Comparison of ENCODE assay signal across 36 cellular contexts in genomic region chr20:34076952-34077351, GRCh38.
"Had no signal": no experiment of that assay in that cellular context is flagged by ENCODE, and none has a peak within 500 bp of the region (broad histone marks: within the 10 kb centered on the region; RNA-seq: fewer than 3 reads in every experiment).

No MANE protein-coding gene starts in this region.

- DNase-seq: activated B cell treated with CpG ODN at 0.5 μM for 24 hours; activated CD4-positive, alpha-beta memory T cell treated with anti-CD3 and anti-CD28 coated beads for 36 hours; activated CD4-positive, alpha-beta T cell treated with anti-CD3 and anti-CD28 coated beads for 4 hours; activated CD4-positive, alpha-beta T cell treated with anti-CD3 and anti-CD28 coated beads, Interleukin-2, amount 10 ng/mL, durations not matched to agents 24 days and 14 days; activated CD4-positive, alpha-beta T cell treated with anti-CD3 and anti-CD28 coated beads, Interleukin-2, amount 50 U/mL, for 1 hour; activated CD4-positive, alpha-beta T cell treated with anti-CD3 and anti-CD28 coated beads, Interleukin-2, amount 50 U/mL, for 4 hours; activated CD4-positive, CD25-positive, alpha-beta regulatory T cell treated with anti-CD3 and anti-CD28 coated beads, Interleukin-2, amount 50 U/mL, for 72 hours; activated CD8-positive, alpha-beta memory T cell treated with anti-CD3 and anti-CD28 coated beads, Interleukin-2, amount 50 U/mL, for 4 hours; activated CD8-positive, alpha-beta T cell treated with anti-CD3 and anti-CD28 coated beads for 36 hours; activated effector memory CD4-positive, alpha-beta T cell treated with anti-CD3 and anti-CD28 coated beads, Interleukin-2, amount 50 U/mL, for 16 hours; activated gamma-delta T cell treated with Interleukin-2 at 50 U/mL for 16 hours; activated naive CD4-positive, alpha-beta T cell treated with anti-CD3 and anti-CD28 coated beads, Interleukin-2, amount 10 ng/mL, durations not matched to agents 7 days and 5 days; activated naive CD4-positive, alpha-beta T cell treated with Interleukin-2 at 50 U/mL for 16 hours; activated naive CD8-positive, alpha-beta T cell treated with anti-CD3 and anti-CD28 coated beads for 36 hours; activated T-cell treated with anti-CD3 and anti-CD28 coated beads for 4 hours; activated T-cell treated with anti-CD3 and anti-CD28 coated beads, Interleukin-2, amount 50 U/mL, for 1 hour; activated T-cell treated with anti-CD3 and anti-CD28 coated beads, Interleukin-2, amount 50 U/mL, for 4 hours; activated T-cell treated with anti-CD3 and anti-CD28 coated beads, Interleukin-2, amount 50 U/mL, for 72 hours; adrenal gland; amniotic stem cell; aorta; body of pancreas; brain microvascular endothelial cell; central memory CD4-positive, alpha-beta T cell; T-helper 1 cell; T-helper 2 cell; T-helper 9 cell had no signal

- H3K9me3 Mint-ChIP-seq: activated B cell treated with CpG ODN at 0.5 μM for 24 hours; activated CD4-positive, alpha-beta memory T cell treated with anti-CD3 and anti-CD28 coated beads for 36 hours; activated CD4-positive, alpha-beta T cell treated with anti-CD3 and anti-CD28 coated beads, Interleukin-2, amount 10 ng/mL, durations not matched to agents 24 days and 14 days; activated CD8-positive, alpha-beta T cell treated with anti-CD3 and anti-CD28 coated beads for 36 hours; activated naive CD4-positive, alpha-beta T cell treated with anti-CD3 and anti-CD28 coated beads, Interleukin-2, amount 10 ng/mL, durations not matched to agents 7 days and 5 days; activated naive CD4-positive, alpha-beta T cell treated with anti-CD3 and anti-CD28 coated beads, Interleukin-2, amount 50 U/mL, for 24 hours; activated naive CD8-positive, alpha-beta T cell treated with anti-CD3 and anti-CD28 coated beads for 36 hours; activated T-cell treated with anti-CD3 and anti-CD28 coated beads, Interleukin-2, amount 50 U/mL, for 4 hours; activated T-cell treated with anti-CD3 and anti-CD28 coated beads, Interleukin-2, amount 50 U/mL, for 72 hours; activated T-helper 1 cell treated with anti-CD3 and anti-CD28 coated beads, Interleukin-12 subunit alpha, Interleukin-12 subunit beta, Interleukin-2, Interleukin-4 antibody, amounts not matched to agents 30 ng/mL and 10 ng/mL and 1 ng/mL, durations not matched to agents 14 hours and 24 hours and 36 hours; activated T-helper 17 cell treated with anti-CD3 and anti-CD28 coated beads, Interleukin-2, amount 50 U/mL, for 72 hours; T-helper 1 cell treated with Interleukin-12 subunit alpha and Interleukin-12 subunit beta and Interleukin-4 antibody, amounts not matched to agents 30 μg/mL and 1 μg/mL, for 36 hours; T-helper 2 cell treated with Interferon-gamma antibody and Interleukin-4, amounts not matched to agents 5 μg/mL and 100 μg/mL, for 36 hours had no signal

- H3K4me3 Mint-ChIP-seq: activated B cell treated with CpG ODN at 0.5 μM for 24 hours; activated CD4-positive, alpha-beta memory T cell treated with anti-CD3 and anti-CD28 coated beads for 36 hours; activated CD4-positive, alpha-beta T cell treated with anti-CD3 and anti-CD28 coated beads, Interleukin-2, amount 10 ng/mL, durations not matched to agents 24 days and 14 days; activated CD8-positive, alpha-beta T cell treated with anti-CD3 and anti-CD28 coated beads for 36 hours; activated naive CD4-positive, alpha-beta T cell treated with anti-CD3 and anti-CD28 coated beads, Interleukin-2, amount 10 ng/mL, durations not matched to agents 7 days and 5 days; activated naive CD4-positive, alpha-beta T cell treated with anti-CD3 and anti-CD28 coated beads, Interleukin-2, amount 50 U/mL, for 24 hours; activated naive CD8-positive, alpha-beta T cell treated with anti-CD3 and anti-CD28 coated beads for 36 hours; activated T-cell treated with anti-CD3 and anti-CD28 coated beads, Interleukin-2, amount 50 U/mL, for 4 hours; activated T-cell treated with anti-CD3 and anti-CD28 coated beads, Interleukin-2, amount 50 U/mL, for 72 hours; activated T-helper 1 cell treated with anti-CD3 and anti-CD28 coated beads, Interleukin-12 subunit alpha, Interleukin-12 subunit beta, Interleukin-2, Interleukin-4 antibody, amounts not matched to agents 30 ng/mL and 10 ng/mL and 1 ng/mL, durations not matched to agents 14 hours and 24 hours and 36 hours; activated T-helper 17 cell treated with anti-CD3 and anti-CD28 coated beads, Interleukin-2, amount 50 U/mL, for 72 hours; T-helper 1 cell treated with Interleukin-12 subunit alpha and Interleukin-12 subunit beta and Interleukin-4 antibody, amounts not matched to agents 30 μg/mL and 1 μg/mL, for 36 hours; T-helper 2 cell treated with Interferon-gamma antibody and Interleukin-4, amounts not matched to agents 5 μg/mL and 100 μg/mL, for 36 hours had no signal

- H3K27ac ChIP-seq: adrenal gland, body of pancreas, brain microvascular endothelial cell, breast epithelium, VCaP had no signal

- ATAC-seq: activated CD8-positive, alpha-beta T cell treated with anti-CD3 and anti-CD28 coated beads for 36 hours; activated T-cell treated with anti-CD3 and anti-CD28 coated beads, Interleukin-2, amount 50 U/mL, for 4 hours; activated T-cell treated with anti-CD3 and anti-CD28 coated beads, Interleukin-2, amount 50 U/mL, for 72 hours; activated T-helper 17 cell treated with anti-CD3 and anti-CD28 coated beads, Interleukin-2, amount 50 U/mL, for 72 hours; body of pancreas had no signal

- H3K27me3 ChIP-seq: adrenal gland, body of pancreas, brain microvascular endothelial cell, breast epithelium had no signal

- H3K4me1 ChIP-seq: adrenal gland, body of pancreas, breast epithelium had no signal

- H3K4me1 Mint-ChIP-seq: activated B cell treated with CpG ODN at 0.5 μM for 24 hours; activated naive CD4-positive, alpha-beta T cell treated with anti-CD3 and anti-CD28 coated beads, Interleukin-2, amount 10 ng/mL, durations not matched to agents 7 days and 5 days had no signal

- FAIRE-seq: astrocyte, TTC549 had no signal

- H3K4me3 ChIP-seq: adrenal gland, body of pancreas, breast epithelium had no signal

- H3K36me3 ChIP-seq: breast epithelium had no signal

- H3K27me3 Mint-ChIP-seq: activated B cell treated with CpG ODN at 0.5 μM for 24 hours; activated CD4-positive, alpha-beta memory T cell treated with anti-CD3 and anti-CD28 coated beads for 36 hours; activated CD4-positive, alpha-beta T cell treated with anti-CD3 and anti-CD28 coated beads, Interleukin-2, amount 10 ng/mL, durations not matched to agents 24 days and 14 days; activated CD8-positive, alpha-beta T cell treated with anti-CD3 and anti-CD28 coated beads for 36 hours; activated naive CD4-positive, alpha-beta T cell treated with anti-CD3 and anti-CD28 coated beads, Interleukin-2, amount 10 ng/mL, durations not matched to agents 7 days and 5 days; activated naive CD4-positive, alpha-beta T cell treated with anti-CD3 and anti-CD28 coated beads, Interleukin-2, amount 50 U/mL, for 24 hours; activated naive CD8-positive, alpha-beta T cell treated with anti-CD3 and anti-CD28 coated beads for 36 hours; activated T-helper 17 cell treated with anti-CD3 and anti-CD28 coated beads, Interleukin-2, amount 50 U/mL, for 72 hours had no signal

- H3K9me3 ChIP-seq: adrenal gland, body of pancreas, breast epithelium had no signal

- H3K27ac Mint-ChIP-seq: activated B cell treated with CpG ODN at 0.5 μM for 24 hours; activated CD4-positive, alpha-beta memory T cell treated with anti-CD3 and anti-CD28 coated beads for 36 hours; activated CD4-positive, alpha-beta T cell treated with anti-CD3 and anti-CD28 coated beads, Interleukin-2, amount 10 ng/mL, durations not matched to agents 24 days and 14 days; activated naive CD4-positive, alpha-beta T cell treated with anti-CD3 and anti-CD28 coated beads, Interleukin-2, amount 50 U/mL, for 24 hours; activated naive CD8-positive, alpha-beta T cell treated with anti-CD3 and anti-CD28 coated beads for 36 hours; activated T-cell treated with anti-CD3 and anti-CD28 coated beads, Interleukin-2, amount 50 U/mL, for 72 hours; activated T-helper 1 cell treated with anti-CD3 and anti-CD28 coated beads, Interleukin-12 subunit alpha, Interleukin-12 subunit beta, Interleukin-2, Interleukin-4 antibody, amounts not matched to agents 30 ng/mL and 10 ng/mL and 1 ng/mL, durations not matched to agents 14 hours and 24 hours and 36 hours; T-helper 1 cell treated with Interleukin-12 subunit alpha and Interleukin-12 subunit beta and Interleukin-4 antibody, amounts not matched to agents 30 μg/mL and 1 μg/mL, for 36 hours; T-helper 2 cell treated with Interferon-gamma antibody and Interleukin-4, amounts not matched to agents 5 μg/mL and 100 μg/mL, for 36 hours had no signal
